Comparison of ENCODE assay signal across 1 cellular context in the genomic region with DNA sequence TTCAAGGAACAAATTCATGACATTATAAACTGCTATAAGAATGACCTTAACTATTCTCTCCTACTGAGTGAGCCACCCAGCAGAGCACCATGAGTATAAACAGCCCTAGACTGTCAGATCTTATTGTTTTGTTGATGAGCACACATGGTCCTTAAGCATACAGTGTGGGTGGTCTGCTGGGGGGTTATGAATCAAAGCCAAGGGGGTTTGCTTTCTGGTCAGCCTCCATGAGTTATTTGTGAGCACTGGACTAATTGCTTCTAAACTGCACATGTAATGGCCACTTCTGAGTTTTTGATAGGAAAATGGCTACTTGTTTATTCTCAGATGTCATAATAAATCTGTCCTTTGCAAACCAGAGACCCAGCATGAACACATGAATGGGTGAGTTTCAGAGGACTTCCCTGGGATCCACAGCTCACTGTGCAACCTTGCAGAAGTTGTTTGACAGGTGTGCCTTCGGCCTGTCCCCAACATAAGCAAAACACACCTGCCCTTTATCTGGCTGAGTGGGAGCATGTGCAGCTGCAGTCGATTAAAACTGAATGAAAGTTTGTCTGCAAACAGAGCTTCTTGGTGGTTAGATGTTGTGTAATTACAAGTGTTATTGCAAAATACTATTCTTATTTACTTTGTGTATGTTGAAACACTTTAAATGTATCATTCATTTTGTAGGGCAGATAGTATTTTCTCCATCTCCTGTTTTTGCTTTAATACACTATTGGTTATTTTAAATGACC.
TF ChIP-seq lines count a peak whose summit lies in the region.

No MANE protein-coding gene starts in this region.

TF ChIP-seq in GM23338, 12 proteins besides CTCF, POLR2A, EP300 and RAD21 (continued from another document):
- TF ChIP-seq ZNF462 (CRISPR knock-in tag; IDR thresholded peaks at IDR 0.05), result no peak
